In genomic region chr17:59154721-59155438, GRCh38 we compare ENCODE assay signal across 8 cellular contexts. TPM values are rescaled to one million over a fixed set of nuclear protein-coding genes. Genes with fewer than 3 reads are reported as not detected.
A peak's percentile ranks its signal among the peaks of the same experiment; 100 is the strongest.
DNase-seq lines count a peak whose midpoint lies in the region; ATAC-seq and TF ChIP-seq lines count a peak whose summit lies in the region.

Gene SKA2, minus strand, starts transcription at chr17:59155186. Its CDS starts 23 bp downstream, at chr17:59155163.

- DNase-seq in BJ (ENCODE audit: low read depth) (no peak), NCI-H774 (lab: John Stamatoyannopoulos, UW) (peak; percentile 100), endodermal cell (peak; percentile 100)
- peak; percentile 91 to 96 for DNase-seq in activated CD8-positive, alpha-beta memory T cell treated with anti-CD3 and anti-CD28 coated beads for 4 hours (ENCODE audit: low read depth in 2 of 2)
- peak; percentile 97 for DNase-seq in stimulated activated CD8-positive, alpha-beta memory T cell treated with anti-CD3 and anti-CD28 coated beads, Interleukin-4, amount 100 ng/mL, for 48 hours

- H3K27me3 ChIP-seq in BJ (ENCODE audit: control insufficient read depth, insufficient read depth, low read length) (no peaks in the 10 kb centered on the region), endodermal cell (ENCODE audit: control insufficient read depth, insufficient read depth, low read length, poor library complexity, severe bottlenecking) (no peaks in the 10 kb centered on the region), mucosa of stomach (ENCODE audit: control insufficient read depth, insufficient read depth, low read length) (no peaks in the 10 kb centered on the region)

- no peak within 1 kb of the TSS for H3K27ac Mint-ChIP-seq in endodermal cell

- H3K4me3 ChIP-seq in BJ (ENCODE audit: low read depth, low read length) (peak within 1 kb of the TSS; percentile 60), endodermal cell (ENCODE audit: low read length) (peak within 1 kb of the TSS; percentile 98), mucosa of stomach (ENCODE audit: low read length) (peak within 1 kb of the TSS; percentile 53)

- 0% methylated on average over 23 to 39 of the region's 39 CpGs for WGBS in endodermal cell (ENCODE audit: insufficient coverage in 1 of 2, insufficient read length in 1 of 2), 2 experiments

- no peaks in the 10 kb centered on the region for H3K36me3 ChIP-seq in BJ (ENCODE audit: control insufficient read depth, insufficient read depth, low read length)
- H3K36me3 ChIP-seq in endodermal cell (ENCODE audit: control insufficient read depth, insufficient read depth, low read length), result peaks cover 6% of the 10 kb centered on the region
- no peaks in the 10 kb centered on the region for H3K36me3 ChIP-seq in mucosa of stomach (ENCODE audit: control insufficient read depth, insufficient read depth, low read length)

- no peaks in the 10 kb centered on the region for H3K9me3 ChIP-seq in endodermal cell (ENCODE audit: control insufficient read depth, low read length)
- no peaks in the 10 kb centered on the region for H3K9me3 ChIP-seq in mucosa of stomach (ENCODE audit: control insufficient read depth, low read length)

- H3K9me3 Mint-ChIP-seq in endodermal cell, result no peaks in the 10 kb centered on the region

- CTCF ChIA-PET in BJ (lab: Yijun Ruan, JAX), result interaction anchor here (1.2 kb wide), 1 partner anchor 9 kb away, joined by 3 read pairs; no protein-coding TSS in a partner anchor

- peak; percentile 83 for ATAC-seq in GM19395 (IDR thresholded peaks at IDR 0.05; ENCODE audit: unreplicated experiment)
- peak; percentile 74 for ATAC-seq in HG03521 (IDR thresholded peaks at IDR 0.05; ENCODE audit: unreplicated experiment)

- no peak for TF ChIP-seq CTCF in BJ (IDR thresholded peaks at IDR 0.05; ENCODE audit: insufficient read depth, low read depth, low read length)
- no peak for TF ChIP-seq CTCF in endodermal cell (conservative IDR thresholded peaks at IDR 0.05)

- no peaks in the 10 kb centered on the region for H3K27me3 Mint-ChIP-seq in endodermal cell (ENCODE audit: insufficient read depth)

- H3K36me3 Mint-ChIP-seq in endodermal cell (ENCODE audit: low read depth), result peaks cover 2% of the 10 kb centered on the region

- H3K9ac ChIP-seq in endodermal cell (ENCODE audit: extremely low read depth, low read length, poor library complexity, severe bottlenecking) (peak within 1 kb of the TSS; percentile 98), mucosa of stomach (ENCODE audit: low read length) (peak within 1 kb of the TSS; percentile 65)

- peak within 1 kb of the TSS; percentile 100 for H3K27ac ChIP-seq in endodermal cell (ENCODE audit: low read depth, low read length)

- POLR2A ChIA-PET in BJ (lab: Charles Lee), result interaction anchor here (0.5 to 1.2 kb wide), 4 partner anchors 8 to 737 kb away, joined by 3 to 4 read pairs (median 4); no protein-coding TSS in a partner anchor

- peaks cover 25% of the 10 kb centered on the region for H3K4me1 Mint-ChIP-seq in endodermal cell

- H3K4me1 ChIP-seq in endodermal cell (ENCODE audit: control insufficient read depth, insufficient read depth, low read length) (peaks cover 10% of the 10 kb centered on the region), mucosa of stomach (ENCODE audit: control insufficient read depth, insufficient read depth, low read length) (peaks cover 17% of the 10 kb centered on the region)

- H3K4me3 Mint-ChIP-seq in endodermal cell, result no peak within 1 kb of the TSS

RNA-seq across cellular contexts. Expression of gene SKA2, which starts in this region (rescaled TPM):
- polyA plus RNA-seq in BJ (2011; rRNA removed), result 9.7 and 29.3 TPM in 2 replicates
- polyA minus RNA-seq in BJ (2011; rRNA and poly(A)+ RNA removed), result 9.3 and 9.9 TPM in 2 replicates
- total RNA-seq in endodermal cell, result 10 to 100 TPM; 62.4 to 67.3 TPM
- polyA plus RNA-seq in endodermal cell (2013, experiment 1 of 2), result 139 TPM
- polyA plus RNA-seq in endodermal cell (2013, experiment 2 of 2), result 136 TPM
